Comparison of ENCODE assay signal across 1 cellular context in the genomic region with DNA sequence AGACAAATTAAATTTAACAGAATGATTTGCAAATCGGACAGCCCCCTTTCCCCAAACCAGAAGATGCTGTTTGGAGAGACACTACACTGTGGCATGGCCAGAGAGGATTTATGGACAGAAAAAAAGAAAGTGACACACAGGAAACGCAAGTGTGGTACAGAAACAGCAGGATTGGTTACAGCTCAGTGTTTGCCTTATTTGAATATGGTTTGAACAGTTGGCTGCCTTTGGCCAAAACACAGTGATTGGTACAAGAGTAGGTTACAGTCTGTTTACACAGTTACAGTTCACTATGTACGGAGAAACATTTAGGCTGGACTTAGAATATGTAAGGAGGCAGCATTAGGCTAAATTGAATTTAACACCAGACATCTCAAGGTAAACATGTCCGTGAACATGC.
TF ChIP-seq lines count a peak whose summit lies in the region.

No MANE protein-coding gene starts in this region.

TF ChIP-seq in GM12878, 131 proteins besides CTCF, POLR2A, EP300 and RAD21 (continued from another document):
- TF ChIP-seq ZNF687 (IDR thresholded peaks at IDR 0.05): no peak
- no peak for TF ChIP-seq RB1 (IDR thresholded peaks at IDR 0.05; ENCODE audit: borderline replicate concordance)
- no peak for TF ChIP-seq SP1 (IDR thresholded peaks at IDR 0.05; ENCODE audit: low read depth, low read length)
- no peak for TF ChIP-seq SMAD1 (IDR thresholded peaks at IDR 0.05; ENCODE audit: low read depth, partially characterized antibody)
- TF ChIP-seq ELK1 (IDR thresholded peaks at IDR 0.05; ENCODE audit: low read depth, low read length): no peak
- TF ChIP-seq ASH2L (IDR thresholded peaks at IDR 0.05; ENCODE audit: borderline replicate concordance, low read depth): no peak
- no peak for TF ChIP-seq MTA3 (IDR thresholded peaks at IDR 0.05; ENCODE audit: borderline replicate concordance, low read length)
- TF ChIP-seq MEF2B (IDR thresholded peaks at IDR 0.05; ENCODE audit: partially characterized antibody, poor library complexity, severe bottlenecking): no peak
- TF ChIP-seq, protein P1, sequence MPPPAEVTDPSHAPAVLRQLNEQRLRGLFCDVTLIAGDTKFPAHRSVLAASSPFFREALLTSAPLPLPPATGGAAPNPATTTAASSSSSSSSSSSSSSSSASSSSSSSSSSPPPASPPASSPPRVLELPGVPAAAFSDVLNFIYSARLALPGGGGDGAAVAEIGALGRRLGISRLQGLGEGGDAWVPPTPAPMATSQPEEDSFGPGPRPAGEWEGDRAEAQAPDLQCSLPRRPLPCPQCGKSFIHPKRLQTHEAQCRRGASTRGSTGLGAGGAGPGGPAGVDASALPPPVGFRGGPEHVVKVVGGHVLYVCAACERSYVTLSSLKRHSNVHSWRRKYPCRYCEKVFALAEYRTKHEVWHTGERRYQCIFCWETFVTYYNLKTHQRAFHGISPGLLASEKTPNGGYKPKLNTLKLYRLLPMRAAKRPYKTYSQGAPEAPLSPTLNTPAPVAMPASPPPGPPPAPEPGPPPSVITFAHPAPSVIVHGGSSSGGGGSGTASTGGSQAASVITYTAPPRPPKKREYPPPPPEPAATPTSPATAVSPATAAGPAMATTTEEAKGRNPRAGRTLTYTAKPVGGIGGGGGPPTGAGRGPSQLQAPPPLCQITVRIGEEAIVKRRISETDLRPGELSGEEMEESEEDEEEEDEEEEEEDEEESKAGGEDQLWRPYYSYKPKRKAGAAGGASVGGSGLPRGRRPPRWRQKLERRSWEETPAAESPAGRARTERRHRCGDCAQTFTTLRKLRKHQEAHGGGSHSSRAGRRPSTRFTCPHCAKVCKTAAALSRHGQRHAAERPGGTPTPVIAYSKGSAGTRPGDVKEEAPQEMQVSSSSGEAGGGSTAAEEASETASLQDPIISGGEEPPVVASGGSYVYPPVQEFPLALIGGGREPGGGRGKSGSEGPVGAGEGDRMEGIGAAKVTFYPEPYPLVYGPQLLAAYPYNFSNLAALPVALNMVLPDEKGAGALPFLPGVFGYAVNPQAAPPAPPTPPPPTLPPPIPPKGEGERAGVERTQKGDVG (CRISPR knock-in tag; IDR thresholded peaks at IDR 0.05): no peak
- no peak for TF ChIP-seq HSF1 (IDR thresholded peaks at IDR 0.05; ENCODE audit: low read depth, low read length)
- TF ChIP-seq USF2 (IDR thresholded peaks at IDR 0.05; ENCODE audit: borderline replicate concordance, low read depth, low read length): no peak
